In the genomic region with DNA sequence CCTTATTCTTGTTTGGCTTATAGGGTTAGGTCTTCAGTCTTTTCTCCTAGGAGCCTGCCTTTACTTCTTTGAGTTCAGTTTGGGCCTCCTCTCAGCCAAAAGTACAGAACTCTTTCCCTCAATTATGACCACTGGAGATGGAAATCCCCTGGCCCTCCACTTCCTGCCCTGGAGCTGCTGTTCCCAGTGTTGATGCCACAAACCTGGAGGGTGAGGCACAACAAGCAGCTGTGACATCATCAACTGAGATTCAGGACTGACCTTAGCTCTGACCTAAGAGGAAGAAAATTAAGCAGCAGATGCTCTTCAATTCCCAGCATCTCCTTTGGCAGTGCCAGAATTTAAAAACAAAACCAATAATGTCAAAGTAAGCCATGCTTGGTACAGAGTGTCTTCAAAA, we compare ENCODE assay signal across 14 cellular contexts. TPM values are rescaled to one million over a fixed set of nuclear protein-coding genes. Genes with fewer than 3 reads are reported as not detected.
DNase-seq lines count a peak whose midpoint lies in the region; ATAC-seq, FAIRE-seq and TF ChIP-seq lines count a peak whose summit lies in the region.
"Had no signal": no experiment of that assay in that cellular context is flagged by ENCODE, and none has a peak within 500 bp of the region (broad histone marks: within the 10 kb centered on the region; RNA-seq: fewer than 3 reads in every experiment).

No MANE protein-coding gene starts in this region.

- BruUV-seq in GM12878 (replicated peaks; lab: Mats Ljungman, UMichigan) (no TSS peak), OCI-LY7 (replicated peaks; lab: Mats Ljungman, UMichigan) (no TSS peak)

- no peak overlapping the region for H2AFZ ChIP-seq in GM12878 (ENCODE audit: control insufficient read depth, low read depth, low read length)
- no peak overlapping the region for H2AFZ ChIP-seq in neural progenitor cell (replicated peaks)
- H2AFZ ChIP-seq in OCI-LY7 (ENCODE audit: low read length), result no peak overlapping the region

- H3K9ac ChIP-seq in GM12878 (ENCODE audit: control insufficient read depth, insufficient read depth, low read length), result no peak overlapping the region
- H3K9ac ChIP-seq in neural progenitor cell, result no peak overlapping the region

- H3K9me2 ChIP-seq in OCI-LY7 (ENCODE audit: insufficient read depth, low read length), result no peaks in the 10 kb centered on the region

- H4K20me1 ChIP-seq in GM12878 (ENCODE audit: control insufficient read depth, insufficient read depth), result peaks cover 3% of the 10 kb centered on the region; the same call in 1 of the 2 replicates
- peaks cover 22% of the 10 kb centered on the region for H4K20me1 ChIP-seq in neural progenitor cell (ENCODE audit: low read depth)
- H4K20me1 ChIP-seq in OCI-LY7 (ENCODE audit: insufficient read depth, low read length), result no peaks in the 10 kb centered on the region

- 0 out of 2 replicates have a peak overlapping the region, but pooled peaks have one; percentile 73 for H3K4me3 ChIP-seq in GM12878
- H3K4me3 ChIP-seq in neural progenitor cell, result no peak overlapping the region
- no peak overlapping the region for H3K4me3 ChIP-seq in OCI-LY7 (ENCODE audit: low read depth, low read length, poor library complexity, severe bottlenecking)
- H3K4me3 ChIP-seq: SJCRH30 had no signal

- RAD21 ChIA-PET in GM12878 (lab: Charles Lee; ENCODE audit: unreplicated experiment), result interaction anchor here (0.9 to 14.6 kb wide), 10 partner anchors 10 to 201 kb away, joined by 3 to 249 read pairs (median 4); no protein-coding TSS in a partner anchor

- in situ Hi-C loops in GM12878 (cut with MboI), result loop anchor here (5.0 kb wide), 4 partner anchors 112 to 492 kb away; no protein-coding TSS in a partner anchor

- H3K4me1 Mint-ChIP-seq in activated CD4-positive, alpha-beta memory T cell treated with anti-CD3 and anti-CD28 coated beads for 36 hours (ENCODE audit: low read depth), result peaks cover 28% of the 10 kb centered on the region
- peaks cover 29% of the 10 kb centered on the region for H3K4me1 Mint-ChIP-seq in activated CD4-positive, alpha-beta memory T cell treated with anti-CD3 and anti-CD28 coated beads, Interleukin-2, amount 10 ng/mL, durations not matched to agents 7 days and 5 days
- H3K4me1 Mint-ChIP-seq in neural progenitor cell, result peaks cover 25% of the 10 kb centered on the region

- H3K9me3 Mint-ChIP-seq in activated CD4-positive, alpha-beta memory T cell treated with anti-CD3 and anti-CD28 coated beads for 36 hours, result no peaks in the 10 kb centered on the region
- H3K9me3 Mint-ChIP-seq in activated CD4-positive, alpha-beta memory T cell treated with anti-CD3 and anti-CD28 coated beads, Interleukin-2, amount 10 ng/mL, durations not matched to agents 7 days and 5 days, result no peaks in the 10 kb centered on the region
- H3K9me3 Mint-ChIP-seq in neural progenitor cell, result no peaks in the 10 kb centered on the region
- H3K9me3 Mint-ChIP-seq: naive B cell had no signal

- H3K4me2 ChIP-seq in GM12878 (ENCODE audit: control insufficient read depth, insufficient read depth) (peak overlapping the region; percentile 92; the same call in 1 of the 2 replicates), neural progenitor cell (no peak overlapping the region), OCI-LY7 (ENCODE audit: low read length) (no peak overlapping the region)

- CTCF ChIA-PET in activated CD4-positive, alpha-beta memory T cell treated with anti-CD3 and anti-CD28 coated beads for 36 hours (lab: Charles Lee), result interaction anchor here (1.1 to 7.1 kb wide), 3 partner anchors 178 to 358 kb away, joined by 4 to 167 read pairs (median 4); no protein-coding TSS in a partner anchor
- CTCF ChIA-PET in activated CD4-positive, alpha-beta memory T cell treated with anti-CD3 and anti-CD28 coated beads, Interleukin-2, amount 10 ng/mL, durations not matched to agents 7 days and 5 days (lab: Charles Lee), result interaction anchor here (1.3 to 6.3 kb wide), 2 partner anchors 13 to 182 kb away, joined by 3 to 129 read pairs; no protein-coding TSS in a partner anchor
- CTCF ChIA-PET in GM12878 (lab: Yijun Ruan, JAX) (interaction anchor here (1.0 to 9.5 kb wide), 8 partner anchors 13 to 357 kb away, joined by 3 to 167 read pairs (median 6); no protein-coding TSS in a partner anchor), OCI-LY7 (lab: Charles Lee; ENCODE audit: unreplicated experiment) (interaction anchor here (0.6 to 0.7 kb wide), 2 partner anchors 19 to 151 kb away, joined by 3 read pairs; no protein-coding TSS in a partner anchor)

- TF ChIP-seq EP300 in GM12878 (IDR thresholded peaks at IDR 0.05; ENCODE audit: borderline replicate concordance in 1 of 2, control insufficient read depth in 1 of 2, low read depth in 2 of 2, low read length in 2 of 2), result no peak

- peaks cover 24% of the 10 kb centered on the region for H3K27me3 Mint-ChIP-seq in activated CD4-positive, alpha-beta memory T cell treated with anti-CD3 and anti-CD28 coated beads for 36 hours
- H3K27me3 Mint-ChIP-seq in activated CD4-positive, alpha-beta memory T cell treated with anti-CD3 and anti-CD28 coated beads, Interleukin-2, amount 10 ng/mL, durations not matched to agents 7 days and 5 days, result peaks cover 29% of the 10 kb centered on the region
- peaks cover 11% of the 10 kb centered on the region for H3K27me3 Mint-ChIP-seq in neural progenitor cell (ENCODE audit: insufficient read depth, low read depth)

- TF ChIP-seq RAD21 in GM12878 (IDR thresholded peaks at IDR 0.05; ENCODE audit: insufficient read depth, low read depth, low read length), result no peak

- peaks cover 19% of the 10 kb centered on the region for H3F3A ChIP-seq in neural progenitor cell (ENCODE audit: low read depth)

- H3K27me3 ChIP-seq in GM12878 (replicated peaks in 1 of 2; ENCODE audit: control insufficient read depth in 2 of 2, insufficient read depth in 2 of 2, low read length in 1 of 2), result peaks cover 0 to 3% of the 10 kb centered on the region in 2 experiments; a peak in 2 of 4 replicates
- peaks cover 62% of the 10 kb centered on the region for H3K27me3 ChIP-seq in neural progenitor cell

- no peak overlapping the region for H3K27ac ChIP-seq in GM12878 (ENCODE audit: control insufficient read depth, insufficient read depth)
- H3K27ac ChIP-seq in neural progenitor cell, result no peak overlapping the region
- H3K27ac ChIP-seq in OCI-LY7 (ENCODE audit: low read depth, low read length, poor library complexity, severe bottlenecking), result no peak overlapping the region
- H3K27ac ChIP-seq: SJCRH30 had no signal

- no peak for FAIRE-seq in GM12878 (lab: Jason Lieb, UNC)

- H3K4me1 ChIP-seq in GM12878 (ENCODE audit: control insufficient read depth, insufficient read depth, low read length), result peaks cover 20% of the 10 kb centered on the region
- H3K4me1 ChIP-seq in neural progenitor cell, result peaks cover 7% of the 10 kb centered on the region
- peaks cover 19% of the 10 kb centered on the region for H3K4me1 ChIP-seq in OCI-LY7 (ENCODE audit: insufficient read depth, low read length, poor library complexity, severe bottlenecking)
- H3K4me1 ChIP-seq: SJCRH30 had no signal

- intact Hi-C loops in activated CD4-positive, alpha-beta memory T cell treated with anti-CD3 and anti-CD28 coated beads for 36 hours (cut with micrococcal nuclease), result loop anchor here (5.0 kb wide), 1 partner anchor 552 kb away; no protein-coding TSS in a partner anchor
- intact Hi-C loops in GM12878 (cut with micrococcal nuclease; ENCODE audit: unreplicated experiment) (loop anchor here (5.0 kb wide), 1 partner anchor 302 kb away; a partner anchor contains a TSS), OCI-LY7 (cut with micrococcal nuclease; ENCODE audit: unreplicated experiment) (loop anchor here (5.0 kb wide), 2 partner anchors 138 to 547 kb away; no protein-coding TSS in a partner anchor)

- peaks cover 16% of the 10 kb centered on the region for H3K79me2 ChIP-seq in GM12878 (ENCODE audit: control insufficient read depth, insufficient read depth, low read length)
- H3K79me2 ChIP-seq in neural progenitor cell (ENCODE audit: low read depth), result no peaks in the 10 kb centered on the region
- H3K79me2 ChIP-seq in OCI-LY7 (ENCODE audit: insufficient read depth, low read depth, low read length), result no peaks in the 10 kb centered on the region

- no peak overlapping the region for H3K27ac Mint-ChIP-seq in activated CD4-positive, alpha-beta memory T cell treated with anti-CD3 and anti-CD28 coated beads for 36 hours
- no peak overlapping the region for H3K27ac Mint-ChIP-seq in activated CD4-positive, alpha-beta memory T cell treated with anti-CD3 and anti-CD28 coated beads, Interleukin-2, amount 10 ng/mL, durations not matched to agents 7 days and 5 days
- H3K27ac Mint-ChIP-seq in neural progenitor cell, result no peak overlapping the region
- H3K27ac Mint-ChIP-seq: naive B cell had no signal

- no peak for ATAC-seq in GM12878

- no peak for TF ChIP-seq POLR2A in GM12878 (IDR thresholded peaks at IDR 0.05; ENCODE audit: low read depth, low read length)

- H3K36me3 ChIP-seq in GM12878 (ENCODE audit: control insufficient read depth in 2 of 2, insufficient read depth in 2 of 2, low read length in 1 of 2), result no peaks in the 10 kb centered on the region
- H3K36me3 ChIP-seq in neural progenitor cell, result no peaks in the 10 kb centered on the region
- no peaks in the 10 kb centered on the region for H3K36me3 ChIP-seq in OCI-LY7 (ENCODE audit: insufficient read depth, low read length)
- H3K36me3 ChIP-seq: SJCRH30 had no signal

- POLR2A ChIA-PET in activated CD4-positive, alpha-beta memory T cell treated with anti-CD3 and anti-CD28 coated beads for 36 hours (lab: Charles Lee), result no interaction called here
- POLR2A ChIA-PET in activated CD4-positive, alpha-beta memory T cell treated with anti-CD3 and anti-CD28 coated beads, Interleukin-2, amount 10 ng/mL, durations not matched to agents 7 days and 5 days (lab: Charles Lee), result interaction anchor here (0.8 to 4.3 kb wide), 3 partner anchors 23 to 181 kb away, joined by 3 to 33 read pairs (median 5); no protein-coding TSS in a partner anchor
- POLR2A ChIA-PET in GM12878 (lab: Charles Lee) (no interaction called here), OCI-LY7 (lab: Charles Lee) (interaction anchor here (0.5 to 0.6 kb wide), 2 partner anchors 107 to 1514 kb away, joined by 3 read pairs; no protein-coding TSS in a partner anchor)

- H3K4me3 Mint-ChIP-seq in activated CD4-positive, alpha-beta memory T cell treated with anti-CD3 and anti-CD28 coated beads for 36 hours, result peak overlapping the region; percentile 31
- H3K4me3 Mint-ChIP-seq in activated CD4-positive, alpha-beta memory T cell treated with anti-CD3 and anti-CD28 coated beads, Interleukin-2, amount 10 ng/mL, durations not matched to agents 7 days and 5 days, result no peak overlapping the region
- peak overlapping the region; percentile 19 for H3K4me3 Mint-ChIP-seq in neural progenitor cell

- DNase-seq in activated CD4-positive, alpha-beta memory T cell treated with anti-CD3 and anti-CD28 coated beads for 36 hours, result no peak
- DNase-seq in activated CD4-positive, alpha-beta memory T cell treated with anti-CD3 and anti-CD28 coated beads, Interleukin-2, amount 10 ng/mL, durations not matched to agents 7 days and 5 days, result no peak
- DNase-seq in HT1080 (ENCODE audit: low read depth) (peak; percentile 20), GM12878 (ENCODE audit: low read depth, low spot score) (no peak), neural progenitor cell (ENCODE audit: low spot score) (no peak), UCSD-AML1 (lab: John Stamatoyannopoulos, UW; ENCODE audit: unreplicated experiment) (no peak), OCI-LY7 (ENCODE audit: low spot score) (no peak)
- no peak for DNase-seq in effector CD8-positive, alpha-beta T cell (lab: John Stamatoyannopoulos, UW)
- DNase-seq: activated effector memory CD4-positive, alpha-beta T cell treated with anti-CD3 and anti-CD28 coated beads, Interleukin-2, amount 50 U/mL, for 16 hours; GF-D8; kidney glomerular epithelial cell; naive B cell; NCI-H446 treated with DMSO at 0.1 percent for 48 hours; SJCRH30 had no signal

- H3K36me3 Mint-ChIP-seq in activated CD4-positive, alpha-beta memory T cell treated with anti-CD3 and anti-CD28 coated beads for 36 hours, result peaks cover 1% of the 10 kb centered on the region
- no peaks in the 10 kb centered on the region for H3K36me3 Mint-ChIP-seq in activated CD4-positive, alpha-beta memory T cell treated with anti-CD3 and anti-CD28 coated beads, Interleukin-2, amount 10 ng/mL, durations not matched to agents 7 days and 5 days (ENCODE audit: low read depth)
- no peaks in the 10 kb centered on the region for H3K36me3 Mint-ChIP-seq in neural progenitor cell

- H3K9me3 ChIP-seq in GM12878 (replicated peaks; ENCODE audit: control insufficient read depth, insufficient read depth, low read length), result no peaks in the 10 kb centered on the region
- no peaks in the 10 kb centered on the region for H3K9me3 ChIP-seq in neural progenitor cell (ENCODE audit: low read depth)
- no peaks in the 10 kb centered on the region for H3K9me3 ChIP-seq in OCI-LY7 (ENCODE audit: low read length)
- H3K9me3 ChIP-seq: SJCRH30 had no signal

- SMC1A ChIA-PET in GM12878 (lab: Charles Lee; ENCODE audit: uncharacterized antibody, unreplicated experiment), result interaction anchor here (0.6 to 12.0 kb wide), 18 partner anchors 9 to 362 kb away, joined by 3 to 171 read pairs (median 4); no protein-coding TSS in a partner anchor

- TF ChIP-seq CTCF in GM12878 (IDR thresholded peaks at IDR 0.05 in 2 of 3, conservative IDR thresholded peaks at IDR 0.05 in 1 of 3; ENCODE audit: control insufficient read depth in 2 of 3, extremely low read depth in 1 of 3, insufficient read depth in 1 of 3, low read depth in 3 of 3, low read length in 3 of 3), result no peak
- TF ChIP-seq CTCF in neural progenitor cell (IDR thresholded peaks at IDR 0.05), result no peak
- TF ChIP-seq CTCF in OCI-LY7 (conservative IDR thresholded peaks at IDR 0.05; ENCODE audit: low read length), result no peak

RNA-seq across cellular contexts. Expression of a gene that starts 3.0 kb away (rescaled TPM):
- 1 to 10 TPM; 1.8 to 1.9 TPM for total RNA-seq in activated CD4-positive, alpha-beta memory T cell treated with anti-CD3 and anti-CD28 coated beads for 36 hours
- 1 to 10 TPM; 2.3 to 2.7 TPM for total RNA-seq in activated CD4-positive, alpha-beta memory T cell treated with anti-CD3 and anti-CD28 coated beads, Interleukin-2, amount 10 ng/mL, durations not matched to agents 7 days and 5 days
- 3.8 and 4.0 TPM in 2 replicates for total RNA-seq in HT1080 (2014; rRNA removed; shearing (Covaris generic))
- 6.6 and 7.6 TPM in 2 replicates for polyA plus RNA-seq in HT1080 (2015; cell fraction: cytosol; rRNA removed)
- 11.4 TPM in 2 replicates for polyA plus RNA-seq in HT1080 (2015; cell fraction: nucleus; rRNA removed)
- 8.8 and 9.6 TPM in 2 replicates for total RNA-seq in GM12878 (2013; cell fraction: nucleolus; rRNA removed)
- total RNA-seq in GM12878 (2014; rRNA removed) (0.54 and 1.0 TPM in 2 replicates), GM12878 (2014; rRNA removed; fragmentation: Illumina TruSeq; extraction: Trizol) (0.27 and 0.28 TPM in 2 replicates), GM12878 (2021) (1.6 and 2.1 TPM in 2 replicates), neural progenitor cell (ENCODE audit: low replicate concordance) (0.37 and 0.84 TPM in 2 replicates), OCI-LY7 (2022) (0.06 and 0.07 TPM in 2 replicates)
- polyA plus RNA-seq in GM12878 (2011; ENCODE audit: low read depth), result 0.81 TPM
- polyA plus RNA-seq in GM12878 (2011; rRNA removed) (0.19 and 0.49 TPM in 2 replicates), GM12878 (2014; fragmentation: Illumina TruSeq; extraction: Trizol) (0.22 and 0.76 TPM in 2 replicates), GM12878 (2014; fragmentation: Nextera tagmentation; extraction: Ambion mirVana) (under 1 TPM; 0.13 to 0.16 TPM), GM12878 (2014; rRNA removed) (1.1 and 1.7 TPM in 2 replicates), GM12878 (2016; fragmentation: Nextera tagmentation; extraction: Ambion mirVana) (1 to 10 TPM in 1 of 2 experiments, under 1 TPM in 1; 0.68 to 1.1 TPM)
- polyA plus RNA-seq in GM12878 (2011; cell fraction: cytosol; rRNA removed), result 0.57 and 0.64 TPM in 2 replicates
- 2.1 and 2.4 TPM in 2 replicates for polyA plus RNA-seq in GM12878 (2011; cell fraction: nucleus; rRNA removed)
- polyA plus RNA-seq in GM12878 (2012), result 1.8 and 2.4 TPM in 2 replicates
- 0.37 and 0.82 TPM in 2 replicates for polyA minus RNA-seq in GM12878 (2011; rRNA and poly(A)+ RNA removed)
- 0.21 and 0.53 TPM in 2 replicates for polyA minus RNA-seq in GM12878 (2011; cell fraction: cytosol; rRNA and poly(A)+ RNA removed)
- polyA minus RNA-seq in GM12878 (2011; cell fraction: nucleus; rRNA and poly(A)+ RNA removed), result 1.3 and 2.4 TPM in 2 replicates
- 0.09 and 0.36 TPM in 2 replicates for total RNA-seq in OCI-LY7 (2014; rRNA removed; shearing (Covaris generic))

Comparison
In these comparisons a context has a peak if more than half of its experiments do, and no peak if none do; other contexts are left out.
1. POLR2A ChIA-PET loops: an anchor here in activated CD4-positive, alpha-beta memory T cell treated with anti-CD3 and anti-CD28 coated beads, Interleukin-2, amount 10 ng/mL, durations not matched to agents 7 days and 5 days (0.8 to 4.3 kb wide) and OCI-LY7 (0.5 to 0.6 kb wide); none called in activated CD4-positive, alpha-beta memory T cell treated with anti-CD3 and anti-CD28 coated beads for 36 hours and GM12878.